In the genomic region with DNA sequence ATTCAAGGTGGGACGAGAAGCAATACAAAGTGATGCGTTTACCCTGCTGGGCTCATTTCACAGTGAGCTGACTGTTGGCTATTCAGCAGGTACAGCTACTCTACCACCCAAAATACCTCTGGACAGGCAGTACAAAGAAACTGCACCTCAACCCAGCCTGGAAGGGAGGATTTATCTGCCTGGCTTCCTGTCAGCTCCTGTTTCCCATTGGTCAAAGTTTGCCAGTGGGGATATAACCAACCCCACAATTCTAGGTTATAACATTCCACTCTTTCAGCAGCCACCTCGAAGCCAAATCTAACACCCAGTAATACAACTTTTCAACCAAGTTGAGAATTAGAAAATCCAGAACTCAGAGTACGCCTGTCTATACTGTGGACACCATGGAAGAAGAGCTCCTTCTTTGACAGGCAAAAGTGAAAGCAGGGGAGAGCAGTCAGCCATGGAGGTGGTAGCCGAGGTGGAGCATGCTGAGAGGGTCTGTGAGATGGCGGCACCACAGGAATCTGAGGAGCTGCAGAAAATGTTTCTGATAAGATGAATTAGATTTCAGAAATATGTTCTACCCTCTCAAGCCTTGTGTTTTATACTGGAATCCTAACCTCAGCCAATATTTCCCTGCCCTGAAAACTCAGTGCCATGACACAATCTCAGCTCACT, we compare ENCODE assay signal across 12 cellular contexts.
DNase-seq lines count a peak whose midpoint lies in the region; ATAC-seq and TF ChIP-seq lines count a peak whose summit lies in the region.
"Had no signal": no experiment of that assay in that cellular context is flagged by ENCODE, and none has a peak within 500 bp of the region (broad histone marks: within the 10 kb centered on the region; RNA-seq: fewer than 3 reads in every experiment).

No MANE protein-coding gene starts in this region.

- ATAC-seq in GM19438 (IDR thresholded peaks at IDR 0.05; ENCODE audit: low read depth, unreplicated experiment), result peak; percentile 60
- ATAC-seq in HG02884 (IDR thresholded peaks at IDR 0.05; ENCODE audit: unreplicated experiment), result peak; percentile 35
- ATAC-seq in HG02970 (IDR thresholded peaks at IDR 0.05; ENCODE audit: low FRiP score, unreplicated experiment), result no peak
- ATAC-seq: stimulated activated effector memory CD8-positive, alpha-beta T cell treated with anti-CD3 and anti-CD28 coated beads, Interleukin-12 subunit alpha, Interleukin-12 subunit beta, amount 100 ng/mL, for 72 hours had no signal

- H3K36me3 ChIP-seq in BLaER1 treated with 17β-estradiol and CSF1 and Interleukin-3, amounts not matched to agents 10 nM and 100 nM, result no peaks in the 10 kb centered on the region
- H3K36me3 ChIP-seq: spleen had no signal

- no peak overlapping the region; a peak in 1 of 20 replicates for H3K4me3 ChIP-seq in BLaER1 treated with 17β-estradiol and CSF1 and Interleukin-3, amounts not matched to agents 10 nM and 100 nM

- 0 out of 22 replicates have a peak overlapping the region, but pooled peaks of 1 of the 11 experiments have one; percentile 20 for H3K9ac ChIP-seq in BLaER1 treated with 17β-estradiol and CSF1 and Interleukin-3, amounts not matched to agents 10 nM and 100 nM

- peaks cover 5 to 10% (median 8%) of the 10 kb centered on the region in 10 experiments; a peak in 14 of 20 replicates for H3K4me1 ChIP-seq in BLaER1 treated with 17β-estradiol and CSF1 and Interleukin-3, amounts not matched to agents 10 nM and 100 nM

- H3K9me3 ChIP-seq in BLaER1 treated with 17β-estradiol and CSF1 and Interleukin-3, amounts not matched to agents 10 nM and 100 nM (replicated peaks in 1 of 11), result no peaks in the 10 kb centered on the region
- H3K9me3 ChIP-seq: spleen had no signal

- H3K4me2 ChIP-seq in BLaER1 treated with 17β-estradiol and CSF1 and Interleukin-3, amounts not matched to agents 10 nM and 100 nM, result peak overlapping the region; percentile 45 to 73 (median 60)

- H4K20me1 ChIP-seq in BLaER1 treated with 17β-estradiol and CSF1 and Interleukin-3, amounts not matched to agents 10 nM and 100 nM, result no peaks in the 10 kb centered on the region

- H3K27ac ChIP-seq in BLaER1 treated with 17β-estradiol and CSF1 and Interleukin-3, amounts not matched to agents 10 nM and 100 nM, result no peak overlapping the region; a peak in 1 of 22 replicates

- DNase-seq in NCI-H2029 (lab: John Stamatoyannopoulos, UW) (peak; percentile 8), erythroblast (lab: John Stamatoyannopoulos, UW) (no peak)
- DNase-seq in activated CD8-positive, alpha-beta memory T cell treated with anti-CD3 and anti-CD28 coated beads, Interleukin-2, amount 50 U/mL, for 48 hours, result no peak
- no peak for DNase-seq in stimulated activated CD4-positive, alpha-beta T cell treated with anti-CD3 and anti-CD28 coated beads, Interleukin-1b, Interleukin-23, amount 100 ng/mL, for 48 hours
- DNase-seq: anterior cingulate cortex, H9, spleen had no signal

- no peaks in the 10 kb centered on the region for H3K27me3 ChIP-seq in BLaER1 treated with 17β-estradiol and CSF1 and Interleukin-3, amounts not matched to agents 10 nM and 100 nM
- H3K27me3 ChIP-seq: spleen had no signal

- no peak for TF ChIP-seq POLR2A in erythroblast (IDR thresholded peaks at IDR 0.05; ENCODE audit: low read length)
